In genomic region chrX:39753296-39753996, GRCh38 we compare ENCODE assay signal across 1 cellular context.
TF ChIP-seq lines count a peak whose summit lies in the region.

No MANE protein-coding gene starts in this region.

TF ChIP-seq in K562, 482 proteins besides CTCF, POLR2A, EP300 and RAD21 (continued from another document and continues in another):
- TF ChIP-seq, protein P1, sequence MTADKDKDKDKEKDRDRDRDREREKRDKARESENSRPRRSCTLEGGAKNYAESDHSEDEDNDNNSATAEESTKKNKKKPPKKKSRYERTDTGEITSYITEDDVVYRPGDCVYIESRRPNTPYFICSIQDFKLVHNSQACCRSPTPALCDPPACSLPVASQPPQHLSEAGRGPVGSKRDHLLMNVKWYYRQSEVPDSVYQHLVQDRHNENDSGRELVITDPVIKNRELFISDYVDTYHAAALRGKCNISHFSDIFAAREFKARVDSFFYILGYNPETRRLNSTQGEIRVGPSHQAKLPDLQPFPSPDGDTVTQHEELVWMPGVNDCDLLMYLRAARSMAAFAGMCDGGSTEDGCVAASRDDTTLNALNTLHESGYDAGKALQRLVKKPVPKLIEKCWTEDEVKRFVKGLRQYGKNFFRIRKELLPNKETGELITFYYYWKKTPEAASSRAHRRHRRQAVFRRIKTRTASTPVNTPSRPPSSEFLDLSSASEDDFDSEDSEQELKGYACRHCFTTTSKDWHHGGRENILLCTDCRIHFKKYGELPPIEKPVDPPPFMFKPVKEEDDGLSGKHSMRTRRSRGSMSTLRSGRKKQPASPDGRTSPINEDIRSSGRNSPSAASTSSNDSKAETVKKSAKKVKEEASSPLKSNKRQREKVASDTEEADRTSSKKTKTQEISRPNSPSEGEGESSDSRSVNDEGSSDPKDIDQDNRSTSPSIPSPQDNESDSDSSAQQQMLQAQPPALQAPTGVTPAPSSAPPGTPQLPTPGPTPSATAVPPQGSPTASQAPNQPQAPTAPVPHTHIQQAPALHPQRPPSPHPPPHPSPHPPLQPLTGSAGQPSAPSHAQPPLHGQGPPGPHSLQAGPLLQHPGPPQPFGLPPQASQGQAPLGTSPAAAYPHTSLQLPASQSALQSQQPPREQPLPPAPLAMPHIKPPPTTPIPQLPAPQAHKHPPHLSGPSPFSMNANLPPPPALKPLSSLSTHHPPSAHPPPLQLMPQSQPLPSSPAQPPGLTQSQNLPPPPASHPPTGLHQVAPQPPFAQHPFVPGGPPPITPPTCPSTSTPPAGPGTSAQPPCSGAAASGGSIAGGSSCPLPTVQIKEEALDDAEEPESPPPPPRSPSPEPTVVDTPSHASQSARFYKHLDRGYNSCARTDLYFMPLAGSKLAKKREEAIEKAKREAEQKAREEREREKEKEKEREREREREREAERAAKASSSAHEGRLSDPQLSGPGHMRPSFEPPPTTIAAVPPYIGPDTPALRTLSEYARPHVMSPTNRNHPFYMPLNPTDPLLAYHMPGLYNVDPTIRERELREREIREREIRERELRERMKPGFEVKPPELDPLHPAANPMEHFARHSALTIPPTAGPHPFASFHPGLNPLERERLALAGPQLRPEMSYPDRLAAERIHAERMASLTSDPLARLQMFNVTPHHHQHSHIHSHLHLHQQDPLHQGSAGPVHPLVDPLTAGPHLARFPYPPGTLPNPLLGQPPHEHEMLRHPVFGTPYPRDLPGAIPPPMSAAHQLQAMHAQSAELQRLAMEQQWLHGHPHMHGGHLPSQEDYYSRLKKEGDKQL (CRISPR knock-in tag; IDR thresholded peaks at IDR 0.05; ENCODE audit: borderline replicate concordance) = no peak
- TF ChIP-seq NCOA1 (IDR thresholded peaks at IDR 0.05; ENCODE audit: low read depth) (peak; percentile 46; the same call in 1 of the 2 replicates), KAT8 (IDR thresholded peaks at IDR 0.05; ENCODE audit: low read depth) (no peak), POLR2AphosphoS2 (IDR thresholded peaks at IDR 0.05; ENCODE audit: low read length) (no peak), NCOR1 (IDR thresholded peaks at IDR 0.05) (peak; percentile 67), TGIF2 (CRISPR knock-in tag; IDR thresholded peaks at IDR 0.05) (no peak), CEBPG (CRISPR knock-in tag; IDR thresholded peaks at IDR 0.05) (no peak), CEBPG (tag; conservative IDR thresholded peaks at IDR 0.05 in 1 of 2, IDR thresholded peaks at IDR 0.05 in 1 of 2) (peak; percentile 10 to 38; a peak in 2 of 4 replicates), ARNT (IDR thresholded peaks at IDR 0.05) (no peak), NKRF (IDR thresholded peaks at IDR 0.05; ENCODE audit: borderline replicate concordance) (no peak), L3MBTL2 (IDR thresholded peaks at IDR 0.05) (no peak), ETS2 (tag; IDR thresholded peaks at IDR 0.05; ENCODE audit: borderline replicate concordance, poor library complexity, severe bottlenecking) (no peak), MTF1 (CRISPR knock-in tag; IDR thresholded peaks at IDR 0.05; ENCODE audit: borderline replicate concordance) (no peak), CCNT2 (IDR thresholded peaks at IDR 0.05; ENCODE audit: borderline replicate concordance, extremely low read depth, insufficient read length, low read depth, low read length) (peak; percentile 27), ZNF41 (CRISPR knock-in tag; conservative IDR thresholded peaks at IDR 0.05) (no peak), NR3C1 (CRISPR knock-in tag; IDR thresholded peaks at IDR 0.05) (no peak), SETDB1 (IDR thresholded peaks at IDR 0.05; ENCODE audit: low read length) (no peak), KHSRP (IDR thresholded peaks at IDR 0.05) (peak; percentile 64), EGR1 (conservative IDR thresholded peaks at IDR 0.05) (peak; percentile 71), NFATC3 (IDR thresholded peaks at IDR 0.05) (no peak), ATF7 (IDR thresholded peaks at IDR 0.05) (peak; percentile 99), TAL1 (IDR thresholded peaks at IDR 0.05) (peak; percentile 68), ZBTB17 (CRISPR knock-in tag; IDR thresholded peaks at IDR 0.05) (no peak), GATA2 (CRISPR knock-in tag; IDR thresholded peaks at IDR 0.05) (peak; percentile 25; the same call in 1 of the 2 replicates), HIVEP1 (CRISPR knock-in tag; IDR thresholded peaks at IDR 0.05) (no peak), CBFA2T3 (IDR thresholded peaks at IDR 0.05) (peak; percentile 89)
- TF ChIP-seq, protein P2, sequence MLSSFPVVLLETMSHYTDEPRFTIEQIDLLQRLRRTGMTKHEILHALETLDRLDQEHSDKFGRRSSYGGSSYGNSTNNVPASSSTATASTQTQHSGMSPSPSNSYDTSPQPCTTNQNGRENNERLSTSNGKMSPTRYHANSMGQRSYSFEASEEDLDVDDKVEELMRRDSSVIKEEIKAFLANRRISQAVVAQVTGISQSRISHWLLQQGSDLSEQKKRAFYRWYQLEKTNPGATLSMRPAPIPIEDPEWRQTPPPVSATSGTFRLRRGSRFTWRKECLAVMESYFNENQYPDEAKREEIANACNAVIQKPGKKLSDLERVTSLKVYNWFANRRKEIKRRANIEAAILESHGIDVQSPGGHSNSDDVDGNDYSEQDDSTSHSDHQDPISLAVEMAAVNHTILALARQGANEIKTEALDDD (IDR thresholded peaks at IDR 0.05) = no peak
- TF ChIP-seq, protein P3, sequence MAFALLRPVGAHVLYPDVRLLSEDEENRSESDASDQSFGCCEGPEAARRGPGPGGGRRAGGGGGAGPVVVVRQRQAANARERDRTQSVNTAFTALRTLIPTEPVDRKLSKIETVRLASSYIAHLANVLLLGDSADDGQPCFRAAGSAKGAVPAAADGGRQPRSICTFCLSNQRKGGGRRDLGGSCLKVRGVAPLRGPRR (CRISPR knock-in tag; IDR thresholded peaks at IDR 0.05) = no peak
- TF ChIP-seq, protein P4, sequence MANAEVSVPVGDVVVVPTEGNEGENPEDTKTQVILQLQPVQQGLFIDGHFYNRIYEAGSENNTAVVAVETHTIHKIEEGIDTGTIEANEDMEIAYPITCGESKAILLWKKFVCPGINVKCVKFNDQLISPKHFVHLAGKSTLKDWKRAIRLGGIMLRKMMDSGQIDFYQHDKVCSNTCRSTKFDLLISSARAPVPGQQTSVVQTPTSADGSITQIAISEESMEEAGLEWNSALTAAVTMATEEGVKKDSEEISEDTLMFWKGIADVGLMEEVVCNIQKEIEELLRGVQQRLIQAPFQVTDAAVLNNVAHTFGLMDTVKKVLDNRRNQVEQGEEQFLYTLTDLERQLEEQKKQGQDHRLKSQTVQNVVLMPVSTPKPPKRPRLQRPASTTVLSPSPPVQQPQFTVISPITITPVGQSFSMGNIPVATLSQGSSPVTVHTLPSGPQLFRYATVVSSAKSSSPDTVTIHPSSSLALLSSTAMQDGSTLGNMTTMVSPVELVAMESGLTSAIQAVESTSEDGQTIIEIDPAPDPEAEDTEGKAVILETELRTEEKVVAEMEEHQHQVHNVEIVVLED (CRISPR knock-in tag; IDR thresholded peaks at IDR 0.05) = no peak
- TF ChIP-seq, protein P5, sequence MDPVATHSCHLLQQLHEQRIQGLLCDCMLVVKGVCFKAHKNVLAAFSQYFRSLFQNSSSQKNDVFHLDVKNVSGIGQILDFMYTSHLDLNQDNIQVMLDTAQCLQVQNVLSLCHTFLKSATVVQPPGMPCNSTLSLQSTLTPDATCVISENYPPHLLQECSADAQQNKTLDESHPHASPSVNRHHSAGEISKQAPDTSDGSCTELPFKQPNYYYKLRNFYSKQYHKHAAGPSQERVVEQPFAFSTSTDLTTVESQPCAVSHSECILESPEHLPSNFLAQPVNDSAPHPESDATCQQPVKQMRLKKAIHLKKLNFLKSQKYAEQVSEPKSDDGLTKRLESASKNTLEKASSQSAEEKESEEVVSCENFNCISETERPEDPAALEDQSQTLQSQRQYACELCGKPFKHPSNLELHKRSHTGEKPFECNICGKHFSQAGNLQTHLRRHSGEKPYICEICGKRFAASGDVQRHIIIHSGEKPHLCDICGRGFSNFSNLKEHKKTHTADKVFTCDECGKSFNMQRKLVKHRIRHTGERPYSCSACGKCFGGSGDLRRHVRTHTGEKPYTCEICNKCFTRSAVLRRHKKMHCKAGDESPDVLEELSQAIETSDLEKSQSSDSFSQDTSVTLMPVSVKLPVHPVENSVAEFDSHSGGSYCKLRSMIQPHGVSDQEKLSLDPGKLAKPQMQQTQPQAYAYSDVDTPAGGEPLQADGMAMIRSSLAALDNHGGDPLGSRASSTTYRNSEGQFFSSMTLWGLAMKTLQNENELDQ (CRISPR knock-in tag; IDR thresholded peaks at IDR 0.05; ENCODE audit: borderline replicate concordance) = no peak
- TF ChIP-seq, protein P6, sequence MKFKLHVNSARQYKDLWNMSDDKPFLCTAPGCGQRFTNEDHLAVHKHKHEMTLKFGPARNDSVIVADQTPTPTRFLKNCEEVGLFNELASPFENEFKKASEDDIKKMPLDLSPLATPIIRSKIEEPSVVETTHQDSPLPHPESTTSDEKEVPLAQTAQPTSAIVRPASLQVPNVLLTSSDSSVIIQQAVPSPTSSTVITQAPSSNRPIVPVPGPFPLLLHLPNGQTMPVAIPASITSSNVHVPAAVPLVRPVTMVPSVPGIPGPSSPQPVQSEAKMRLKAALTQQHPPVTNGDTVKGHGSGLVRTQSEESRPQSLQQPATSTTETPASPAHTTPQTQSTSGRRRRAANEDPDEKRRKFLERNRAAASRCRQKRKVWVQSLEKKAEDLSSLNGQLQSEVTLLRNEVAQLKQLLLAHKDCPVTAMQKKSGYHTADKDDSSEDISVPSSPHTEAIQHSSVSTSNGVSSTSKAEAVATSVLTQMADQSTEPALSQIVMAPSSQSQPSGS (CRISPR knock-in tag; IDR thresholded peaks at IDR 0.05) = peak; percentile 82; the same call in 1 of the 2 replicates
- TF ChIP-seq, protein P7, sequence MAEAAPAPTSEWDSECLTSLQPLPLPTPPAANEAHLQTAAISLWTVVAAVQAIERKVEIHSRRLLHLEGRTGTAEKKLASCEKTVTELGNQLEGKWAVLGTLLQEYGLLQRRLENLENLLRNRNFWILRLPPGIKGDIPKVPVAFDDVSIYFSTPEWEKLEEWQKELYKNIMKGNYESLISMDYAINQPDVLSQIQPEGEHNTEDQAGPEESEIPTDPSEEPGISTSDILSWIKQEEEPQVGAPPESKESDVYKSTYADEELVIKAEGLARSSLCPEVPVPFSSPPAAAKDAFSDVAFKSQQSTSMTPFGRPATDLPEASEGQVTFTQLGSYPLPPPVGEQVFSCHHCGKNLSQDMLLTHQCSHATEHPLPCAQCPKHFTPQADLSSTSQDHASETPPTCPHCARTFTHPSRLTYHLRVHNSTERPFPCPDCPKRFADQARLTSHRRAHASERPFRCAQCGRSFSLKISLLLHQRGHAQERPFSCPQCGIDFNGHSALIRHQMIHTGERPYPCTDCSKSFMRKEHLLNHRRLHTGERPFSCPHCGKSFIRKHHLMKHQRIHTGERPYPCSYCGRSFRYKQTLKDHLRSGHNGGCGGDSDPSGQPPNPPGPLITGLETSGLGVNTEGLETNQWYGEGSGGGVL (CRISPR knock-in tag; IDR thresholded peaks at IDR 0.05) = no peak
- TF ChIP-seq, protein P8, sequence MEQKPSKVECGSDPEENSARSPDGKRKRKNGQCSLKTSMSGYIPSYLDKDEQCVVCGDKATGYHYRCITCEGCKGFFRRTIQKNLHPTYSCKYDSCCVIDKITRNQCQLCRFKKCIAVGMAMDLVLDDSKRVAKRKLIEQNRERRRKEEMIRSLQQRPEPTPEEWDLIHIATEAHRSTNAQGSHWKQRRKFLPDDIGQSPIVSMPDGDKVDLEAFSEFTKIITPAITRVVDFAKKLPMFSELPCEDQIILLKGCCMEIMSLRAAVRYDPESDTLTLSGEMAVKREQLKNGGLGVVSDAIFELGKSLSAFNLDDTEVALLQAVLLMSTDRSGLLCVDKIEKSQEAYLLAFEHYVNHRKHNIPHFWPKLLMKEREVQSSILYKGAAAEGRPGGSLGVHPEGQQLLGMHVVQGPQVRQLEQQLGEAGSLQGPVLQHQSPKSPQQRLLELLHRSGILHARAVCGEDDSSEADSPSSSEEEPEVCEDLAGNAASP (IDR thresholded peaks at IDR 0.05) = no peak
- TF ChIP-seq, protein P9, sequence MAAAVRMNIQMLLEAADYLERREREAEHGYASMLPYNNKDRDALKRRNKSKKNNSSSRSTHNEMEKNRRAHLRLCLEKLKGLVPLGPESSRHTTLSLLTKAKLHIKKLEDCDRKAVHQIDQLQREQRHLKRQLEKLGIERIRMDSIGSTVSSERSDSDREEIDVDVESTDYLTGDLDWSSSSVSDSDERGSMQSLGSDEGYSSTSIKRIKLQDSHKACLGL (CRISPR knock-in tag; IDR thresholded peaks at IDR 0.05; ENCODE audit: borderline replicate concordance, poor library complexity, severe bottlenecking) = no peak
